Comparison of ENCODE assay signal across 1 cellular context in the genomic region with DNA sequence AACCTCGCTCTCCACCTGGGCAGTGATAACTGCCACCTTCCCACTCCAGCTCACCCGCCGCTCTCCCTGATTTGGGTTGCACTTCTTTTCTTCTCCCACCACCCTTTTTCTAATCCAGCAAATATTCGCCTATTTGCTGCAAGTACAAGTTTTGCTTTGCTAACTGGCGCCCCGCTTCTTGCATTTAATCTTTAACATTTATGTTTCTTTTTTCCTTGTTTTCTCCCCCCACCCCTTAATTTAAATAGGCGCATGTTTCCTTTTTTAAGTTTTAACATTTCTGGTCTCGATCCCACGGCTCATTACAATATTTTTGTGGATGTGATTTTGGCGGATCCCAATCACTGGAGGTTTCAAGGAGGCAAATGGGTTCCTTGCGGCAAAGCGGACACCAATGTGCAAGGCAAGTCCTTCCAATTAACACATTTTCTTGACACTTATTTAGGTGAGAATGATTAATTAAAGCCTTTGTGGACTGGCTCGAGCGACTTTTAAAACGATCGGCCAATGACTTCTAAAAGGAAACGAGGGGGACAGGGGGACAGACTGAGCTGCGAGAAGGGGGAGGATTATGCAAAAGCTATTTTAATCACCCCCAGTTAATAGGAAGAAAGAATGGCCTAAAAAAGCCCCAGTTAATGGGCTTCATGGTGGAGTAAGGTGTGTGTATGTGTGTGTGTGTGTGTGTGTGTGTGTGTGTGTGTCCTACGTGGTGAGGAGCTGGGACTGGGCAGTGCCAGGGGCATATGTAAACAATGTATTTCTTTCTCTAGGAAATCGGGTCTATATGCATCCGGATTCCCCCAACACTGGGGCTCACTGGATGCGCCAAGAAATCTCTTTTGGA.
TF ChIP-seq lines count a peak whose summit lies in the region.

No MANE protein-coding gene starts in this region.

TF ChIP-seq in HepG2, 621 proteins besides CTCF, POLR2A, EP300 and RAD21:
- peak; percentile 3; the same call in 1 of the 2 replicates for TF ChIP-seq EZH2 (conservative IDR thresholded peaks at IDR 0.05; ENCODE audit: low read depth, low read length)
- TF ChIP-seq WIZ (CRISPR knock-in tag; IDR thresholded peaks at IDR 0.05) = no peak
